In the genomic region with DNA sequence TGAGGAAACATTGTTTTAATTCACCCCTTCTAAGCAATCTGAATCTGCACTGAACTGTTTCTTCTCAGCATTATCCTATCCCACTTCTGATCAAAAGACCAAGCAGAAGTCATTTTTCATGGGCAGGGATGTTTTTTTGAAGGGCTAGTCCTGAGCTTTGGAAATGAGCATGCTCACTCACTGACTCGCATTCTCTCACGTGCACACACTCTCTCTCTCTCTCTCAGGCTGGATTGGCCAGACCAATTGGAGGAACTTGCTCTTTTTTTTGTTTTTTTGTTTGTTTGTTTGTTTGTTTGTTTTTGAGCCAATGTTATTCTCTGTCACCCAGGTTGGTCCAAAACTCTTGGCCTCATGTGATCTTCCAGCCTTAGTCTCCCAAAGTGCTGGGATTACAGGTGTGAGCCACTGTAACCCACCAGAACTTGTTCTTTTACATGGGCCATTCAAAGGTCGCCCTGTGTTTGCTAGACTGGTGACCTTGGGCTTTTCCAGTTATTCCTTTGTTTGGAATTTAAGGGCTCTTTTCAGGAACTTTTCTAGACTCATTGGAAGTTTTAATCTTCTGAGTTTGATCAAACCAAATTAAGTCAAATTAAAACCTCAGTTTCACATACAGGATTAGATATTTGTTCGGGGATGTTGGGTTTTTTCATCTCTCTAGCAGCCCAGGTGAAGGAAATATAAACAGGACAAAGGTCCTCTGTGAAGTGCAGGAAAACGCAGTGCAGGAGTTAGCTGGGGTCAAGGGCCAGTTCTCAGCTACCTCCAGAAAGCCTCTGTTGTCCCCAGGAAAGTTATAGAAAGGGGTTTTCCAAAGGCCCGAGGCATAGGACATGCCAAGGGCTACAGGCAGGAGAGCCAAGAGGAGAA, we compare ENCODE assay signal across 14 cellular contexts.
"Had no signal": no experiment of that assay in that cellular context is flagged by ENCODE, and none has a peak within 500 bp of the region (broad histone marks: within the 10 kb centered on the region; RNA-seq: fewer than 3 reads in every experiment).

No MANE protein-coding gene starts in this region.

- ATAC-seq: lower lobe of right lung had no signal

- H3K36me3 ChIP-seq: neutrophil had no signal

- H3K9me3 Mint-ChIP-seq: mesothelial cell of epicardium; naive B cell; stimulated activated naive CD8-positive, alpha-beta T cell treated with anti-CD3 and anti-CD28 coated beads, Interleukin-15, Interleukin-2, amounts not matched to agents 100 ng/mL and 50 ng/mL, for 24 hours had no signal

- DNase-seq: activated CD4-positive, alpha-beta T cell treated with anti-CD3 and anti-CD28 coated beads, Interleukin-2, amount 50 U/mL, for 1 hour; activated effector memory CD4-positive, alpha-beta T cell treated with Interleukin-2 at 50 U/mL for 16 hours; activated naive CD4-positive, alpha-beta T cell treated with anti-CD3 and anti-CD28 coated beads, Interleukin-2, amount 50 U/mL, for 16 hours; esophagus squamous epithelium; kidney glomerular epithelial cell; lower lobe of right lung; naive B cell; SW 1271; testis had no signal

- H3K27ac ChIP-seq: neutrophil, right atrium auricular region, testis had no signal

- H3K9me3 ChIP-seq: esophagus squamous epithelium, lower lobe of right lung, neutrophil, right atrium auricular region, testis had no signal

- H3K36me3 Mint-ChIP-seq: naive B cell had no signal

- H3K27me3 ChIP-seq: esophagus squamous epithelium, neutrophil, right atrium auricular region, testis had no signal

- H3K27ac Mint-ChIP-seq: mesothelial cell of epicardium; stimulated activated naive CD8-positive, alpha-beta T cell treated with anti-CD3 and anti-CD28 coated beads, Interleukin-15, Interleukin-2, amounts not matched to agents 100 ng/mL and 50 ng/mL, for 24 hours had no signal

- H3K4me3 ChIP-seq: esophagus squamous epithelium, lower lobe of right lung, right atrium auricular region, smooth muscle cell, testis had no signal

- H3K4me3 Mint-ChIP-seq: mesothelial cell of epicardium; naive B cell; stimulated activated naive CD8-positive, alpha-beta T cell treated with anti-CD3 and anti-CD28 coated beads, Interleukin-15, Interleukin-2, amounts not matched to agents 100 ng/mL and 50 ng/mL, for 24 hours had no signal

- H3K27me3 Mint-ChIP-seq: naive B cell; stimulated activated naive CD8-positive, alpha-beta T cell treated with anti-CD3 and anti-CD28 coated beads, Interleukin-15, Interleukin-2, amounts not matched to agents 100 ng/mL and 50 ng/mL, for 24 hours had no signal
